24 cellular contexts compared by ENCODE assay signal in the genomic region with DNA sequence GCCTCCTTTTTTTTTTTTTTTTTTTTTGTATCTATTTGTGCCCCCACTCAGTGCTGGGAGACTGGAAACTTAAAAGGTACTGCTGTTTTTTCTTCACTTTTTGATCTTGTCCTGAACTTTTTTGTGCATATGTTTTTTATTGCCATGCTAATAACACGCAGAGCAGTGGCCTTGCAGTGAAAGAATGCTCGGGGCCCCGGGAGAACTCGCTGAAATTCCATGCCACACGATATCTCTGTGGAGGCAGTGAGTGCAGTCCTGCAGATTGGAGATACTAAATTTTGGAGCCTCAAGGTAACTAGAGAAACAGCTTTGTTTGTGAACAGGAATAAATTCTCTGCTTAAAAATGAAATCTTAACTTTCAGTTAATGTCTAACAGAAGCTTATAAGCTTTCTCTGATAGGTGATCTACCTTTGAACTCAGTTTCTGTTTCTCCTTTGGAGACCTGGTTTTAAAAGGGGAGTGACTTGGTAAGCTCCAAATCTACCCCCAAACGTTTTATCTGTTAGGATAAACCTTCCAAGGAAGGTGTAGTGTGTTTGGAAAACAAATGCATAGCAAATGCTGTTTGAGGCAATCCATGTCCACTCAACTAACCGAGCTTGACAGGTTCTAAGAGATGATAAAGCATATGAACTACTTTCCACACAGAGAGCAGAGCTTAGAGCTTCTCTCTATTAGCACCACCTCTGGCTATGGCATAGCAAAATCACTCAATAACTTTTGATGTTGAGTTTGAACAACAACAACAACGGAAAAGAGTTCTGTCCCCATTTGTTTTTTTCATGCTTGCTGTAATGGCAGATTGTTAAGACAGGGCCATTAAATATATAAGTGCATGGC.
A peak's percentile ranks its signal among the peaks of the same experiment; 100 is the strongest.
DNase-seq lines count a peak whose midpoint lies in the region; ATAC-seq, FAIRE-seq and TF ChIP-seq lines count a peak whose summit lies in the region.
"Had no signal": no experiment of that assay in that cellular context is flagged by ENCODE, and none has a peak within 500 bp of the region (broad histone marks: within the 10 kb centered on the region; RNA-seq: fewer than 3 reads in every experiment).

No MANE protein-coding gene starts in this region.

- no peak overlapping the region for H3K9ac ChIP-seq in PC-3 (ENCODE audit: low read length)
- no peak overlapping the region for H3K9ac ChIP-seq in duodenal mucosa (ENCODE audit: low read depth in 1 of 2, low read length in 2 of 2)
- peak overlapping the region in 1 of 2 donors; percentile 11 for H3K9ac ChIP-seq in liver (ENCODE audit: low read depth in 1 of 2, low read length in 2 of 2)

- TF ChIP-seq CTCF in PC-3 (conservative IDR thresholded peaks at IDR 0.05; ENCODE audit: low read depth, low read length): no peak
- no peak for TF ChIP-seq CTCF in liver (IDR thresholded peaks at IDR 0.05; ENCODE audit: low read depth, low read length, missing input control)
- no peak for TF ChIP-seq CTCF in osteoblast (IDR thresholded peaks at IDR 0.05; ENCODE audit: extremely low read depth, low read depth, low read length)

- no peak for TF ChIP-seq POLR2A in GM18505 (IDR thresholded peaks at IDR 0.05; ENCODE audit: borderline replicate concordance, extremely low read depth, insufficient read depth, insufficient read length)

- H3K79me2 ChIP-seq in PC-3 (ENCODE audit: low read length): no peaks in the 10 kb centered on the region
- H3K79me2 ChIP-seq in osteoblast (ENCODE audit: insufficient read depth, low read length): no peaks in the 10 kb centered on the region

- H3K9me3 ChIP-seq in PC-3 (ENCODE audit: low read length) (no peaks in the 10 kb centered on the region), duodenal mucosa (ENCODE audit: control insufficient read depth in 1 of 2, low read length in 2 of 2) (no peaks in the 10 kb centered on the region), liver (ENCODE audit: control insufficient read depth in 4 of 4, low read length in 3 of 4) (no peaks in the 10 kb centered on the region), osteoblast (ENCODE audit: low read depth, low read length) (no peaks in the 10 kb centered on the region)
- H3K9me3 ChIP-seq: BE2C had no signal

- H3K27ac ChIP-seq in PC-3 (ENCODE audit: low read length) (no peak overlapping the region), duodenal mucosa (ENCODE audit: low read depth, low read length) (no peak overlapping the region), liver (ENCODE audit: low read depth in 1 of 2, low read length in 2 of 2) (no peak overlapping the region), osteoblast (ENCODE audit: low read depth, low read length) (no peak overlapping the region)

- no peaks in the 10 kb centered on the region for H3F3A ChIP-seq in PC-3 (ENCODE audit: low read length, unreplicated experiment)

- 0 out of 2 replicates have a peak, but pooled peaks cover 4% of the 10 kb centered on the region for H3K9me2 ChIP-seq in PC-3 (replicated peaks; ENCODE audit: low read length)

- BruUV-seq in PC-3 (replicated peaks; lab: Mats Ljungman, UMichigan): no TSS peak

- DNase-seq in PC-3 (no peak), left kidney (ENCODE audit: low read depth, low spot score) (peak; percentile 34), osteoblast (ENCODE audit: insufficient read length, low spot score, missing footprints) (no peak), RCC 7860 (ENCODE audit: low spot score) (no peak)
- DNase-seq: BE2C; C1 segment of cervical spinal cord; CD4-positive, CD25-positive, alpha-beta regulatory T cell; CD8-positive, alpha-beta memory T cell; COR-L47; DMS 273 treated with DMSO at 0.1 percent for 48 hours; DMS53; DND-41; EL; GOT3; H7; HFFc6 had no signal

- FAIRE-seq in RCC 7860 (lab: Jason Lieb, UNC): no peak
- FAIRE-seq: GM12878, GM18507, HTR-8/SVneo had no signal

- POLR2A ChIA-PET in PC-3 (lab: Charles Lee; ENCODE audit: unreplicated experiment): no interaction called here

- H4K20me1 ChIP-seq in PC-3 (ENCODE audit: low read length) (no peaks in the 10 kb centered on the region), osteoblast (ENCODE audit: insufficient read depth, low read length) (no peaks in the 10 kb centered on the region)

- no peaks in the 10 kb centered on the region for H3K36me3 ChIP-seq in PC-3 (ENCODE audit: low read depth, low read length)
- no peaks in the 10 kb centered on the region for H3K36me3 ChIP-seq in duodenal mucosa (ENCODE audit: control insufficient read depth in 1 of 2, insufficient read depth in 2 of 2, low read length in 2 of 2)
- no peaks in the 10 kb centered on the region for H3K36me3 ChIP-seq in liver (ENCODE audit: control insufficient read depth in 4 of 4, insufficient read depth in 3 of 4, low read depth in 1 of 4, low read length in 3 of 4)
- H3K36me3 ChIP-seq in osteoblast (ENCODE audit: insufficient read depth, low read length): no peaks in the 10 kb centered on the region
- H3K36me3 ChIP-seq: BE2C had no signal

- H3K27me3 ChIP-seq in PC-3 (ENCODE audit: low read length) (peaks cover 9% of the 10 kb centered on the region; the same call in 1 of the 2 replicates), duodenal mucosa (ENCODE audit: control insufficient read depth in 1 of 2, insufficient read depth in 2 of 2, low read length in 2 of 2) (no peaks in the 10 kb centered on the region), liver (ENCODE audit: control insufficient read depth in 4 of 4, insufficient read depth in 4 of 4, low read length in 3 of 4) (no peaks in the 10 kb centered on the region), osteoblast (ENCODE audit: insufficient read depth, low read length) (no peaks in the 10 kb centered on the region)
- H3K27me3 ChIP-seq: BE2C had no signal

- CTCF ChIA-PET in PC-3 (lab: Charles Lee): interaction anchor here (0.6 kb wide), 1 partner anchor 1430 kb away, joined by 3 read pairs; no protein-coding TSS in a partner anchor

- no peak for TF ChIP-seq RAD21 in liver (IDR thresholded peaks at IDR 0.05)

- 32% methylated on average over 8 of the region's 8 CpGs for WGBS in liver

- H2AFZ ChIP-seq in PC-3 (ENCODE audit: low read length) (peak overlapping the region; percentile 27), osteoblast (ENCODE audit: low read length) (no peak overlapping the region)

- H3K4me1 ChIP-seq in PC-3 (ENCODE audit: insufficient read depth, low read length) (no peaks in the 10 kb centered on the region), duodenal mucosa (ENCODE audit: control insufficient read depth in 1 of 2, insufficient read depth in 2 of 2, low read length in 2 of 2) (peaks cover 9 to 11% of the 10 kb centered on the region in 2 donors), liver (ENCODE audit: control insufficient read depth in 4 of 4, insufficient read depth in 4 of 4, low read length in 3 of 4) (peaks cover 0 to 5% (median 0%) of the 10 kb centered on the region in 4 donors), osteoblast (ENCODE audit: insufficient read depth, low read length) (no peaks in the 10 kb centered on the region)
- H3K4me1 ChIP-seq: BE2C had no signal

- intact Hi-C loops in PC-3 (cut with micrococcal nuclease): no loop called here

- ATAC-seq in PC-3 (no peak), GM18505 (IDR thresholded peaks at IDR 0.05; ENCODE audit: unreplicated experiment) (no peak), GM18873 (IDR thresholded peaks at IDR 0.05; ENCODE audit: low FRiP score, unreplicated experiment) (no peak)
- ATAC-seq: GM12878, HCT116 had no signal

- H3K4me2 ChIP-seq in PC-3 (ENCODE audit: low read length) (no peak overlapping the region), osteoblast (ENCODE audit: insufficient read depth, low read length) (no peak overlapping the region)

- no peak overlapping the region for H3K4me3 ChIP-seq in PC-3 (ENCODE audit: low read length)
- peak overlapping the region; percentile 44 to 46 for H3K4me3 ChIP-seq in duodenal mucosa (ENCODE audit: low read depth in 1 of 2, low read length in 2 of 2)
- peak overlapping the region in 2 of 3 donors; percentile 9 to 27 for H3K4me3 ChIP-seq in liver (ENCODE audit: low read depth in 1 of 3, low read length in 3 of 3)
- no peak overlapping the region for H3K4me3 ChIP-seq in osteoblast (ENCODE audit: insufficient read depth, low read length)
- H3K4me3 ChIP-seq: GM12878 had no signal

TF ChIP-seq in liver, 16 proteins besides CTCF, POLR2A, EP300 and RAD21:
- TF ChIP-seq RXRA (IDR thresholded peaks at IDR 0.05) (peak; percentile 7 to 11), JUND (IDR thresholded peaks at IDR 0.05) (no peak)

Comparison
In these comparisons a context has a peak if more than half of its experiments do, and no peak if none do; other contexts are left out.
1. H3K4me3 ChIP-seq: peak in duodenal mucosa (2 of 2) and liver (2 of 3); none in PC-3 (single experiment) and osteoblast (single experiment).